ENCODE assay signal across 1 cellular context in genomic region chr2:28750316-28751101, GRCh38.
TF ChIP-seq lines count a peak whose summit lies in the region.

No MANE protein-coding gene starts in this region.

TF ChIP-seq in GM12878, 131 proteins besides CTCF, POLR2A, EP300 and RAD21 (continued from another document):
- TF ChIP-seq ZNF622 (IDR thresholded peaks at IDR 0.05) (no peak), JUND (IDR thresholded peaks at IDR 0.05; ENCODE audit: low read depth, low read length) (no peak), CHD4 (IDR thresholded peaks at IDR 0.05) (no peak), WRNIP1 (IDR thresholded peaks at IDR 0.05; ENCODE audit: borderline replicate concordance, low read depth, low read length) (0 out of 2 replicates have a peak, but pooled peaks have one; percentile 15), PAX5 (IDR thresholded peaks at IDR 0.05; ENCODE audit: borderline replicate concordance, low read depth, low read length) (no peak), HCFC1 (IDR thresholded peaks at IDR 0.05; ENCODE audit: low read length) (no peak), MTA3 (IDR thresholded peaks at IDR 0.05; ENCODE audit: borderline replicate concordance, low read length) (peak; percentile 82), FOS (IDR thresholded peaks at IDR 0.05; ENCODE audit: borderline replicate concordance, extremely low read depth, insufficient read length) (no peak), NFIC (IDR thresholded peaks at IDR 0.05; ENCODE audit: low read depth, low read length) (0 out of 2 replicates have a peak, but pooled peaks have one; percentile 30), CREM (IDR thresholded peaks at IDR 0.05; ENCODE audit: low read depth) (no peak)
- TF ChIP-seq, protein P1, sequence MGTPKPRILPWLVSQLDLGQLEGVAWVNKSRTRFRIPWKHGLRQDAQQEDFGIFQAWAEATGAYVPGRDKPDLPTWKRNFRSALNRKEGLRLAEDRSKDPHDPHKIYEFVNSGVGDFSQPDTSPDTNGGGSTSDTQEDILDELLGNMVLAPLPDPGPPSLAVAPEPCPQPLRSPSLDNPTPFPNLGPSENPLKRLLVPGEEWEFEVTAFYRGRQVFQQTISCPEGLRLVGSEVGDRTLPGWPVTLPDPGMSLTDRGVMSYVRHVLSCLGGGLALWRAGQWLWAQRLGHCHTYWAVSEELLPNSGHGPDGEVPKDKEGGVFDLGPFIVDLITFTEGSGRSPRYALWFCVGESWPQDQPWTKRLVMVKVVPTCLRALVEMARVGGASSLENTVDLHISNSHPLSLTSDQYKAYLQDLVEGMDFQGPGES (IDR thresholded peaks at IDR 0.05): no peak
